In genomic region chr4:76200771-76201224, GRCh38 we compare ENCODE assay signal across 9 cellular contexts. TPM values are rescaled to one million over a fixed set of nuclear protein-coding genes. Genes with fewer than 3 reads are reported as not detected.
DNase-seq lines count a peak whose midpoint lies in the region; ATAC-seq and TF ChIP-seq lines count a peak whose summit lies in the region.
"Had no signal": no experiment of that assay in that cellular context is flagged by ENCODE, and none has a peak within 500 bp of the region (broad histone marks: within the 10 kb centered on the region; RNA-seq: fewer than 3 reads in every experiment).

No MANE protein-coding gene starts in this region.

- H3K4me3 ChIP-seq in PC-9 = no peak overlapping the region
- H3K4me3 ChIP-seq in hepatocyte = no peak overlapping the region
- H3K4me3 ChIP-seq in stomach = no peak overlapping the region

- H3K4me2 ChIP-seq in PC-9 = no peak overlapping the region
- peak overlapping the region; percentile 7 for H3K4me2 ChIP-seq in hepatocyte

- H3K27ac ChIP-seq in PC-9 (0 out of 2 replicates have a peak overlapping the region, but pooled peaks have one; percentile 27), hepatocyte (peak overlapping the region; percentile 86), stomach (peak overlapping the region; percentile 54 to 84 (median 81))

- intact Hi-C loops in PC-9 (cut with micrococcal nuclease; ENCODE audit: unreplicated experiment) (no loop called here), stomach (cut with DNase I; ENCODE audit: low total_unique reads) (no loop called here)

- ATAC-seq in GM21737 (IDR thresholded peaks at IDR 0.05; ENCODE audit: unreplicated experiment) = no peak
- no peak for ATAC-seq in HG03571 (IDR thresholded peaks at IDR 0.05; ENCODE audit: unreplicated experiment)

- H2AFZ ChIP-seq in PC-9 (no peak overlapping the region), hepatocyte (no peak overlapping the region)

- H3K27me3 ChIP-seq in PC-9 (ENCODE audit: insufficient read depth, low read depth) = no peaks in the 10 kb centered on the region
- H3K27me3 ChIP-seq in hepatocyte = no peaks in the 10 kb centered on the region
- no peaks in the 10 kb centered on the region for H3K27me3 ChIP-seq in stomach

- POLR2A ChIA-PET in PC-9 (lab: Charles Lee; ENCODE audit: unreplicated experiment) = no interaction called here

- H3K36me3 ChIP-seq in PC-9 (ENCODE audit: low read depth) (no peaks in the 10 kb centered on the region), hepatocyte (replicated peaks; ENCODE audit: insufficient read depth, low read depth) (no peaks in the 10 kb centered on the region), stomach (peaks cover 0 to 4% (median 0%) of the 10 kb centered on the region in 4 donors)

- H3K79me2 ChIP-seq in PC-9 (ENCODE audit: low read depth) (peaks cover 63% of the 10 kb centered on the region), hepatocyte (peaks cover 89% of the 10 kb centered on the region)

- H3K4me1 ChIP-seq in PC-9 (replicated peaks; ENCODE audit: insufficient read depth) (peaks cover 20% of the 10 kb centered on the region), hepatocyte (ENCODE audit: insufficient read depth) (peaks cover 62% of the 10 kb centered on the region), stomach (peaks cover 76 to 99% (median 91%) of the 10 kb centered on the region in 4 donors)

- H4K20me1 ChIP-seq in PC-9 (ENCODE audit: insufficient read depth) (no peaks in the 10 kb centered on the region), hepatocyte (ENCODE audit: insufficient read depth, poor library complexity, severe bottlenecking) (peaks cover 18% of the 10 kb centered on the region)

- H3K9me3 ChIP-seq in PC-9 (ENCODE audit: insufficient read depth, low read depth) (no peaks in the 10 kb centered on the region), hepatocyte (ENCODE audit: low read depth) (no peaks in the 10 kb centered on the region), stomach (no peaks in the 10 kb centered on the region)

- DNase-seq in SIG-M5 treated with dmso at 0.1 percent for 504 hours (lab: John Stamatoyannopoulos, UW; ENCODE audit: unreplicated experiment) (peak; percentile 37), SIG-M5 (lab: John Stamatoyannopoulos, UW) (no peak), PC-9 (no peak), hepatocyte (ENCODE audit: low spot score) (peak; percentile 77), stomach (no peak), NCI-H226 (no peak)

- no peak for TF ChIP-seq CTCF in PC-9 (conservative IDR thresholded peaks at IDR 0.05)
- no peak for TF ChIP-seq CTCF in hepatocyte (IDR thresholded peaks at IDR 0.05; ENCODE audit: poor library complexity)
- TF ChIP-seq CTCF in stomach (IDR thresholded peaks at IDR 0.05) = no peak

- H3K9me2 ChIP-seq in PC-9 (ENCODE audit: insufficient read depth) = no peaks in the 10 kb centered on the region
- H3K9me2 ChIP-seq in hepatocyte (replicated peaks; ENCODE audit: insufficient read depth) = no peaks in the 10 kb centered on the region

- CTCF ChIA-PET in PC-9 (lab: Charles Lee) = no interaction called here

- TF ChIP-seq EP300 in stomach (IDR thresholded peaks at IDR 0.05) = no peak

- no peaks in the 10 kb centered on the region; the same call in 1 of the 2 replicates for H3F3A ChIP-seq in PC-9 (ENCODE audit: insufficient read depth, low read depth)

- WGBS in hepatocyte (ENCODE audit: low lambda C conversion rate, missing lambda C conversion rate) = 69% methylated on average over 4 of the region's 4 CpGs
- WGBS in stomach, 5 donors = 79 to 87% (median 84%) methylated on average over 4 of the region's 4 CpGs

- BruUV-seq in PC-9 (replicated peaks; lab: Mats Ljungman, UMichigan) = no TSS peak

- no peak for TF ChIP-seq POLR2A in stomach (IDR thresholded peaks at IDR 0.05)

RNA-seq across cellular contexts. Expression of gene SCARB2, which starts 12.8 kb away (rescaled TPM):
- total RNA-seq in PC-9 (2021) (37.6 and 64.7 TPM in 2 replicates), hepatocyte (244 and 246 TPM in 2 replicates), stomach (100 to 1,000 TPM in 3 of 5 donors, 10 to 100 TPM in 2; 84.0 to 293 (median 161) TPM)
- polyA plus RNA-seq in hepatocyte (85.8 and 131 TPM in 2 replicates), stomach (10 to 100 TPM; 30.4 to 55.3 (median 42.7) TPM)

RNA-seq across cellular contexts. Expression of gene FAM47E, which starts 50.7 kb away (rescaled TPM):
- total RNA-seq in PC-9 (2021) (2.2 and 2.5 TPM in 2 replicates), hepatocyte (5.9 and 9.3 TPM in 2 replicates), stomach (1 to 10 TPM in 3 of 5 donors, under 1 TPM in 1, not detected in 1; under 0.01 to 9.5 (median 5.6) TPM)
- polyA plus RNA-seq in hepatocyte (8.9 and 11.1 TPM in 2 replicates), stomach (10 to 100 TPM in 1 of 3 donors, 1 to 10 TPM in 2; 6.2 to 10.8 (median 6.5) TPM)
- total RNA-seq: T-helper 1 cell treated with Interleukin-12 subunit alpha and Interleukin-12 subunit beta and Interleukin-4 antibody, amounts not matched to agents 30 ng/mL and 1 ng/mL, for 36 hours had no signal

RNA-seq across cellular contexts. Expression of gene NUP54, which starts 52.6 kb away (rescaled TPM):
- 28.4 and 30.9 TPM in 2 replicates for total RNA-seq in PC-9 (2021)
- total RNA-seq in hepatocyte = 40.9 and 43.3 TPM in 2 replicates
- polyA plus RNA-seq in hepatocyte = 20.6 and 31.1 TPM in 2 replicates
- 10 to 100 TPM in 3 of 5 donors, 1 to 10 TPM in 2; 9.3 to 87.6 (median 10.3) TPM for total RNA-seq in stomach
- polyA plus RNA-seq in stomach = 10 to 100 TPM; 14.2 to 21.8 (median 21.5) TPM

Comparison
In these comparisons a context has a peak if more than half of its experiments do, and no peak if none do; other contexts are left out.
1. DNase-seq: peak in SIG-M5 treated with dmso at 0.1 percent for 504 hours (single experiment) and hepatocyte (single experiment); none in SIG-M5 (single experiment), PC-9 (0 of 2), stomach (single experiment) and NCI-H226 (single experiment).
2. H3K27ac ChIP-seq: peak in every context shown above with its lines; median percentile 86 in hepatocyte; 81 in stomach; 27 in PC-9.